ENCODE assay signal across 1 cellular context in the genomic region with DNA sequence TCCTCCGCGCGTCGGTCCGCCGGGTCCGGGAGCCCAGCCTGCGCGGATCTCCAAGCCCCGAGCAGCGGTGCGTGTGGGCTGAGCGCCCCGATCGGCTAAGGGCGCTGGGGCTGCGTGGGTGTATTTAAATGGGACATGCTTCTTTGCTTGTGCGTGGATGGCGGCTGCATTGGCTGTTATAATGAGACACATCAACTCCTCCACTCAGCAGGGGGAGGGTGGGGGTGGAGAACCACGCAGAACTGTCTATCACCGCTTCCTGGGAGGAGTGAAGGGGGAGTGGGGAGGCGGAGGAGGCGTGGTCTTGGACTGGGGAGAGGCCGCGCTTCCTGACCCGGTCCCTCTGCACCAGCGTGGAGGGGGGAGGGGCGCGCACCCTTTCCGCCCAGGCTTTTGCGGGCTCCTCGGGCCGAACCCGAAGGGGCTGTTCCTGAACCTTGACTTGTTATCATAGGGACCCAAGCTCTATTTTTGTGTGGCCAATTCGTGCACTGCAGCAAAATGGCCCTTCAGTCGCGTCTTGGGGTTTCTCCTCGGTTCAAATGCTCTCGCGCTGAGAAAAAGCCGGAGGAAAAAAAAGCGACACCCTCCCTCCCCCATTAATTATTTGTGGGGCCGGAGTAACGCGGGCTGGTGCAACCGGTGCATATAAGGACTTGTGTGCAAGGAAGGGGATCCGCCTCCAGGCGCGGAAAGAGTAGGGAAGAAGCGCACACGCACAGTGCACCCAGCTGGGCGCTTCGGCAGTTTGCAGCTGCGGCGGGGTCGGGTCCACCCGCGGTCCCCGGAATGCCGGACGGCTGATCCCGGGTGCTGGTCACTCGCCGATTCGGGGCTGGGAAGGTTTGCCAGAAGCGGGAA.
TF ChIP-seq lines count a peak whose summit lies in the region.

A gene (minus strand): TSS at position 180 of the 861 bp plus-strand sequence. CDS start 342 bp downstream, outside the sequence.

TF ChIP-seq in K562, 482 proteins besides CTCF, POLR2A, EP300 and RAD21 (continued from another document and continues in another):
- TF ChIP-seq, protein P1, sequence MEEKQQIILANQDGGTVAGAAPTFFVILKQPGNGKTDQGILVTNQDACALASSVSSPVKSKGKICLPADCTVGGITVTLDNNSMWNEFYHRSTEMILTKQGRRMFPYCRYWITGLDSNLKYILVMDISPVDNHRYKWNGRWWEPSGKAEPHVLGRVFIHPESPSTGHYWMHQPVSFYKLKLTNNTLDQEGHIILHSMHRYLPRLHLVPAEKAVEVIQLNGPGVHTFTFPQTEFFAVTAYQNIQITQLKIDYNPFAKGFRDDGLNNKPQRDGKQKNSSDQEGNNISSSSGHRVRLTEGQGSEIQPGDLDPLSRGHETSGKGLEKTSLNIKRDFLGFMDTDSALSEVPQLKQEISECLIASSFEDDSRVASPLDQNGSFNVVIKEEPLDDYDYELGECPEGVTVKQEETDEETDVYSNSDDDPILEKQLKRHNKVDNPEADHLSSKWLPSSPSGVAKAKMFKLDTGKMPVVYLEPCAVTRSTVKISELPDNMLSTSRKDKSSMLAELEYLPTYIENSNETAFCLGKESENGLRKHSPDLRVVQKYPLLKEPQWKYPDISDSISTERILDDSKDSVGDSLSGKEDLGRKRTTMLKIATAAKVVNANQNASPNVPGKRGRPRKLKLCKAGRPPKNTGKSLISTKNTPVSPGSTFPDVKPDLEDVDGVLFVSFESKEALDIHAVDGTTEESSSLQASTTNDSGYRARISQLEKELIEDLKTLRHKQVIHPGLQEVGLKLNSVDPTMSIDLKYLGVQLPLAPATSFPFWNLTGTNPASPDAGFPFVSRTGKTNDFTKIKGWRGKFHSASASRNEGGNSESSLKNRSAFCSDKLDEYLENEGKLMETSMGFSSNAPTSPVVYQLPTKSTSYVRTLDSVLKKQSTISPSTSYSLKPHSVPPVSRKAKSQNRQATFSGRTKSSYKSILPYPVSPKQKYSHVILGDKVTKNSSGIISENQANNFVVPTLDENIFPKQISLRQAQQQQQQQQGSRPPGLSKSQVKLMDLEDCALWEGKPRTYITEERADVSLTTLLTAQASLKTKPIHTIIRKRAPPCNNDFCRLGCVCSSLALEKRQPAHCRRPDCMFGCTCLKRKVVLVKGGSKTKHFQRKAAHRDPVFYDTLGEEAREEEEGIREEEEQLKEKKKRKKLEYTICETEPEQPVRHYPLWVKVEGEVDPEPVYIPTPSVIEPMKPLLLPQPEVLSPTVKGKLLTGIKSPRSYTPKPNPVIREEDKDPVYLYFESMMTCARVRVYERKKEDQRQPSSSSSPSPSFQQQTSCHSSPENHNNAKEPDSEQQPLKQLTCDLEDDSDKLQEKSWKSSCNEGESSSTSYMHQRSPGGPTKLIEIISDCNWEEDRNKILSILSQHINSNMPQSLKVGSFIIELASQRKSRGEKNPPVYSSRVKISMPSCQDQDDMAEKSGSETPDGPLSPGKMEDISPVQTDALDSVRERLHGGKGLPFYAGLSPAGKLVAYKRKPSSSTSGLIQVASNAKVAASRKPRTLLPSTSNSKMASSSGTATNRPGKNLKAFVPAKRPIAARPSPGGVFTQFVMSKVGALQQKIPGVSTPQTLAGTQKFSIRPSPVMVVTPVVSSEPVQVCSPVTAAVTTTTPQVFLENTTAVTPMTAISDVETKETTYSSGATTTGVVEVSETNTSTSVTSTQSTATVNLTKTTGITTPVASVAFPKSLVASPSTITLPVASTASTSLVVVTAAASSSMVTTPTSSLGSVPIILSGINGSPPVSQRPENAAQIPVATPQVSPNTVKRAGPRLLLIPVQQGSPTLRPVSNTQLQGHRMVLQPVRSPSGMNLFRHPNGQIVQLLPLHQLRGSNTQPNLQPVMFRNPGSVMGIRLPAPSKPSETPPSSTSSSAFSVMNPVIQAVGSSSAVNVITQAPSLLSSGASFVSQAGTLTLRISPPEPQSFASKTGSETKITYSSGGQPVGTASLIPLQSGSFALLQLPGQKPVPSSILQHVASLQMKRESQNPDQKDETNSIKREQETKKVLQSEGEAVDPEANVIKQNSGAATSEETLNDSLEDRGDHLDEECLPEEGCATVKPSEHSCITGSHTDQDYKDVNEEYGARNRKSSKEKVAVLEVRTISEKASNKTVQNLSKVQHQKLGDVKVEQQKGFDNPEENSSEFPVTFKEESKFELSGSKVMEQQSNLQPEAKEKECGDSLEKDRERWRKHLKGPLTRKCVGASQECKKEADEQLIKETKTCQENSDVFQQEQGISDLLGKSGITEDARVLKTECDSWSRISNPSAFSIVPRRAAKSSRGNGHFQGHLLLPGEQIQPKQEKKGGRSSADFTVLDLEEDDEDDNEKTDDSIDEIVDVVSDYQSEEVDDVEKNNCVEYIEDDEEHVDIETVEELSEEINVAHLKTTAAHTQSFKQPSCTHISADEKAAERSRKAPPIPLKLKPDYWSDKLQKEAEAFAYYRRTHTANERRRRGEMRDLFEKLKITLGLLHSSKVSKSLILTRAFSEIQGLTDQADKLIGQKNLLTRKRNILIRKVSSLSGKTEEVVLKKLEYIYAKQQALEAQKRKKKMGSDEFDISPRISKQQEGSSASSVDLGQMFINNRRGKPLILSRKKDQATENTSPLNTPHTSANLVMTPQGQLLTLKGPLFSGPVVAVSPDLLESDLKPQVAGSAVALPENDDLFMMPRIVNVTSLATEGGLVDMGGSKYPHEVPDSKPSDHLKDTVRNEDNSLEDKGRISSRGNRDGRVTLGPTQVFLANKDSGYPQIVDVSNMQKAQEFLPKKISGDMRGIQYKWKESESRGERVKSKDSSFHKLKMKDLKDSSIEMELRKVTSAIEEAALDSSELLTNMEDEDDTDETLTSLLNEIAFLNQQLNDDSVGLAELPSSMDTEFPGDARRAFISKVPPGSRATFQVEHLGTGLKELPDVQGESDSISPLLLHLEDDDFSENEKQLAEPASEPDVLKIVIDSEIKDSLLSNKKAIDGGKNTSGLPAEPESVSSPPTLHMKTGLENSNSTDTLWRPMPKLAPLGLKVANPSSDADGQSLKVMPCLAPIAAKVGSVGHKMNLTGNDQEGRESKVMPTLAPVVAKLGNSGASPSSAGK (IDR thresholded peaks at IDR 0.05): peak; percentile 48; the same call in 1 of the 2 replicates
- TF ChIP-seq, protein P2, sequence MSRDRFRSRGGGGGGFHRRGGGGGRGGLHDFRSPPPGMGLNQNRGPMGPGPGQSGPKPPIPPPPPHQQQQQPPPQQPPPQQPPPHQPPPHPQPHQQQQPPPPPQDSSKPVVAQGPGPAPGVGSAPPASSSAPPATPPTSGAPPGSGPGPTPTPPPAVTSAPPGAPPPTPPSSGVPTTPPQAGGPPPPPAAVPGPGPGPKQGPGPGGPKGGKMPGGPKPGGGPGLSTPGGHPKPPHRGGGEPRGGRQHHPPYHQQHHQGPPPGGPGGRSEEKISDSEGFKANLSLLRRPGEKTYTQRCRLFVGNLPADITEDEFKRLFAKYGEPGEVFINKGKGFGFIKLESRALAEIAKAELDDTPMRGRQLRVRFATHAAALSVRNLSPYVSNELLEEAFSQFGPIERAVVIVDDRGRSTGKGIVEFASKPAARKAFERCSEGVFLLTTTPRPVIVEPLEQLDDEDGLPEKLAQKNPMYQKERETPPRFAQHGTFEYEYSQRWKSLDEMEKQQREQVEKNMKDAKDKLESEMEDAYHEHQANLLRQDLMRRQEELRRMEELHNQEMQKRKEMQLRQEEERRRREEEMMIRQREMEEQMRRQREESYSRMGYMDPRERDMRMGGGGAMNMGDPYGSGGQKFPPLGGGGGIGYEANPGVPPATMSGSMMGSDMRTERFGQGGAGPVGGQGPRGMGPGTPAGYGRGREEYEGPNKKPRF (IDR thresholded peaks at IDR 0.05; ENCODE audit: low read depth, low read length): no peak
- TF ChIP-seq, protein P3, sequence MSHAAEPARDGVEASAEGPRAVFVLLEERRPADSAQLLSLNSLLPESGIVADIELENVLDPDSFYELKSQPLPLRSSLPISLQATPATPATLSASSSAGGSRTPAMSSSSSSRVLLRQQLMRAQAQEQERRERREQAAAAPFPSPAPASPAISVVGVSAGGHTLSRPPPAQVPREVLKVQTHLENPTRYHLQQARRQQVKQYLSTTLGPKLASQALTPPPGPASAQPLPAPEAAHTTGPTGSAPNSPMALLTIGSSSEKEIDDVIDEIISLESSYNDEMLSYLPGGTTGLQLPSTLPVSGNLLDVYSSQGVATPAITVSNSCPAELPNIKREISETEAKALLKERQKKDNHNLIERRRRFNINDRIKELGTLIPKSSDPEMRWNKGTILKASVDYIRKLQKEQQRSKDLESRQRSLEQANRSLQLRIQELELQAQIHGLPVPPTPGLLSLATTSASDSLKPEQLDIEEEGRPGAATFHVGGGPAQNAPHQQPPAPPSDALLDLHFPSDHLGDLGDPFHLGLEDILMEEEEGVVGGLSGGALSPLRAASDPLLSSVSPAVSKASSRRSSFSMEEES (CRISPR knock-in tag; IDR thresholded peaks at IDR 0.05): no peak
- TF ChIP-seq ZNF124 (CRISPR knock-in tag; IDR thresholded peaks at IDR 0.05): no peak
- TF ChIP-seq CEBPB (tag; IDR thresholded peaks at IDR 0.05): no peak
- TF ChIP-seq, protein P4, sequence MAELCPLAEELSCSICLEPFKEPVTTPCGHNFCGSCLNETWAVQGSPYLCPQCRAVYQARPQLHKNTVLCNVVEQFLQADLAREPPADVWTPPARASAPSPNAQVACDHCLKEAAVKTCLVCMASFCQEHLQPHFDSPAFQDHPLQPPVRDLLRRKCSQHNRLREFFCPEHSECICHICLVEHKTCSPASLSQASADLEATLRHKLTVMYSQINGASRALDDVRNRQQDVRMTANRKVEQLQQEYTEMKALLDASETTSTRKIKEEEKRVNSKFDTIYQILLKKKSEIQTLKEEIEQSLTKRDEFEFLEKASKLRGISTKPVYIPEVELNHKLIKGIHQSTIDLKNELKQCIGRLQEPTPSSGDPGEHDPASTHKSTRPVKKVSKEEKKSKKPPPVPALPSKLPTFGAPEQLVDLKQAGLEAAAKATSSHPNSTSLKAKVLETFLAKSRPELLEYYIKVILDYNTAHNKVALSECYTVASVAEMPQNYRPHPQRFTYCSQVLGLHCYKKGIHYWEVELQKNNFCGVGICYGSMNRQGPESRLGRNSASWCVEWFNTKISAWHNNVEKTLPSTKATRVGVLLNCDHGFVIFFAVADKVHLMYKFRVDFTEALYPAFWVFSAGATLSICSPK (IDR thresholded peaks at IDR 0.05; ENCODE audit: borderline replicate concordance): no peak
- TF ChIP-seq, protein P5, sequence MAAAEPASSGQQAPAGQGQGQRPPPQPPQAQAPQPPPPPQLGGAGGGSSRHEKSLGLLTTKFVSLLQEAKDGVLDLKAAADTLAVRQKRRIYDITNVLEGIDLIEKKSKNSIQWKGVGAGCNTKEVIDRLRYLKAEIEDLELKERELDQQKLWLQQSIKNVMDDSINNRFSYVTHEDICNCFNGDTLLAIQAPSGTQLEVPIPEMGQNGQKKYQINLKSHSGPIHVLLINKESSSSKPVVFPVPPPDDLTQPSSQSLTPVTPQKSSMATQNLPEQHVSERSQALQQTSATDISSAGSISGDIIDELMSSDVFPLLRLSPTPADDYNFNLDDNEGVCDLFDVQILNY (CRISPR knock-in tag; IDR thresholded peaks at IDR 0.05): no peak
- no peak for TF ChIP-seq ZBED1 (IDR thresholded peaks at IDR 0.05)
- TF ChIP-seq SPI1 (IDR thresholded peaks at IDR 0.05; ENCODE audit: borderline replicate concordance, low read depth, low read length): no peak
- peak; percentile 75 for TF ChIP-seq HDAC2 (IDR thresholded peaks at IDR 0.05)
- TF ChIP-seq ZNF445 (CRISPR knock-in tag; IDR thresholded peaks at IDR 0.05; ENCODE audit: low read depth): no peak
- TF ChIP-seq, protein P6, sequence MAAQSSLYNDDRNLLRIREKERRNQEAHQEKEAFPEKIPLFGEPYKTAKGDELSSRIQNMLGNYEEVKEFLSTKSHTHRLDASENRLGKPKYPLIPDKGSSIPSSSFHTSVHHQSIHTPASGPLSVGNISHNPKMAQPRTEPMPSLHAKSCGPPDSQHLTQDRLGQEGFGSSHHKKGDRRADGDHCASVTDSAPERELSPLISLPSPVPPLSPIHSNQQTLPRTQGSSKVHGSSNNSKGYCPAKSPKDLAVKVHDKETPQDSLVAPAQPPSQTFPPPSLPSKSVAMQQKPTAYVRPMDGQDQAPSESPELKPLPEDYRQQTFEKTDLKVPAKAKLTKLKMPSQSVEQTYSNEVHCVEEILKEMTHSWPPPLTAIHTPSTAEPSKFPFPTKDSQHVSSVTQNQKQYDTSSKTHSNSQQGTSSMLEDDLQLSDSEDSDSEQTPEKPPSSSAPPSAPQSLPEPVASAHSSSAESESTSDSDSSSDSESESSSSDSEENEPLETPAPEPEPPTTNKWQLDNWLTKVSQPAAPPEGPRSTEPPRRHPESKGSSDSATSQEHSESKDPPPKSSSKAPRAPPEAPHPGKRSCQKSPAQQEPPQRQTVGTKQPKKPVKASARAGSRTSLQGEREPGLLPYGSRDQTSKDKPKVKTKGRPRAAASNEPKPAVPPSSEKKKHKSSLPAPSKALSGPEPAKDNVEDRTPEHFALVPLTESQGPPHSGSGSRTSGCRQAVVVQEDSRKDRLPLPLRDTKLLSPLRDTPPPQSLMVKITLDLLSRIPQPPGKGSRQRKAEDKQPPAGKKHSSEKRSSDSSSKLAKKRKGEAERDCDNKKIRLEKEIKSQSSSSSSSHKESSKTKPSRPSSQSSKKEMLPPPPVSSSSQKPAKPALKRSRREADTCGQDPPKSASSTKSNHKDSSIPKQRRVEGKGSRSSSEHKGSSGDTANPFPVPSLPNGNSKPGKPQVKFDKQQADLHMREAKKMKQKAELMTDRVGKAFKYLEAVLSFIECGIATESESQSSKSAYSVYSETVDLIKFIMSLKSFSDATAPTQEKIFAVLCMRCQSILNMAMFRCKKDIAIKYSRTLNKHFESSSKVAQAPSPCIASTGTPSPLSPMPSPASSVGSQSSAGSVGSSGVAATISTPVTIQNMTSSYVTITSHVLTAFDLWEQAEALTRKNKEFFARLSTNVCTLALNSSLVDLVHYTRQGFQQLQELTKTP (IDR thresholded peaks at IDR 0.05; ENCODE audit: low read depth in 1 of 2, partially characterized antibody in 2 of 2): peak in 1 of 2 experiments; percentile 62
- TF ChIP-seq RHOXF2B (CRISPR knock-in tag; conservative IDR thresholded peaks at IDR 0.05): no peak
- no peak for TF ChIP-seq ZNF354B (CRISPR knock-in tag; IDR thresholded peaks at IDR 0.05)
- TF ChIP-seq IRF2 (CRISPR knock-in tag; IDR thresholded peaks at IDR 0.05): no peak
- TF ChIP-seq ZNF408 (CRISPR knock-in tag; IDR thresholded peaks at IDR 0.05; ENCODE audit: low read depth): no peak
- TF ChIP-seq, protein P7, sequence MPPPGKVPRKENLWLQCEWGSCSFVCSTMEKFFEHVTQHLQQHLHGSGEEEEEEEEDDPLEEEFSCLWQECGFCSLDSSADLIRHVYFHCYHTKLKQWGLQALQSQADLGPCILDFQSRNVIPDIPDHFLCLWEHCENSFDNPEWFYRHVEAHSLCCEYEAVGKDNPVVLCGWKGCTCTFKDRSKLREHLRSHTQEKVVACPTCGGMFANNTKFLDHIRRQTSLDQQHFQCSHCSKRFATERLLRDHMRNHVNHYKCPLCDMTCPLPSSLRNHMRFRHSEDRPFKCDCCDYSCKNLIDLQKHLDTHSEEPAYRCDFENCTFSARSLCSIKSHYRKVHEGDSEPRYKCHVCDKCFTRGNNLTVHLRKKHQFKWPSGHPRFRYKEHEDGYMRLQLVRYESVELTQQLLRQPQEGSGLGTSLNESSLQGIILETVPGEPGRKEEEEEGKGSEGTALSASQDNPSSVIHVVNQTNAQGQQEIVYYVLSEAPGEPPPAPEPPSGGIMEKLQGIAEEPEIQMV (tag; conservative IDR thresholded peaks at IDR 0.05; ENCODE audit: low read depth): no peak
- TF ChIP-seq, protein P8, sequence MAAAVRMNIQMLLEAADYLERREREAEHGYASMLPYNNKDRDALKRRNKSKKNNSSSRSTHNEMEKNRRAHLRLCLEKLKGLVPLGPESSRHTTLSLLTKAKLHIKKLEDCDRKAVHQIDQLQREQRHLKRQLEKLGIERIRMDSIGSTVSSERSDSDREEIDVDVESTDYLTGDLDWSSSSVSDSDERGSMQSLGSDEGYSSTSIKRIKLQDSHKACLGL (CRISPR knock-in tag; IDR thresholded peaks at IDR 0.05; ENCODE audit: borderline replicate concordance, poor library complexity, severe bottlenecking): no peak
- TF ChIP-seq PRMT5 (CRISPR knock-in tag; IDR thresholded peaks at IDR 0.05): no peak
